8 cellular contexts compared by ENCODE assay signal in genomic region chr17:54899721-54900456, GRCh38. TPM values are rescaled to one million over a fixed set of nuclear protein-coding genes. Genes with fewer than 3 reads are reported as not detected.
A peak's percentile ranks its signal among the peaks of the same experiment; 100 is the strongest.
DNase-seq lines count a peak whose midpoint lies in the region; ATAC-seq and TF ChIP-seq lines count a peak whose summit lies in the region.

No MANE protein-coding gene starts in this region.

- TF ChIP-seq CTCF in heart right ventricle (IDR thresholded peaks at IDR 0.05), result no peak

- 9 to 11% methylated on average over 18 of the region's 18 CpGs for WGBS in heart right ventricle, 2 donors

- H3K36me3 ChIP-seq in heart right ventricle (no peaks in the 10 kb centered on the region), endocrine pancreas (ENCODE audit: control insufficient read depth, insufficient read depth, low read length) (no peaks in the 10 kb centered on the region), rectal smooth muscle tissue (ENCODE audit: control insufficient read depth, insufficient read depth, low read length) (no peaks in the 10 kb centered on the region)

- no peak for ATAC-seq in heart right ventricle
- no peak for ATAC-seq in esophagus mucosa
- no peak for ATAC-seq in GM19328 (IDR thresholded peaks at IDR 0.05; ENCODE audit: unreplicated experiment)

- intact Hi-C loops in heart right ventricle (cut with DNase I), result no loop called here
- intact Hi-C loops in cardiac septum (cut with DNase I), result no loop called here

- H3K4me3 ChIP-seq in heart right ventricle (peak overlapping the region; percentile 45 to 67 (median 60)), endocrine pancreas (ENCODE audit: control insufficient read depth, insufficient read depth, low read length) (peak overlapping the region; percentile 67), rectal smooth muscle tissue (ENCODE audit: low read length) (peak overlapping the region; percentile 88)

- no peaks in the 10 kb centered on the region for H3K9me3 ChIP-seq in heart right ventricle
- H3K9me3 ChIP-seq in endocrine pancreas (ENCODE audit: control insufficient read depth, low read length), result no peaks in the 10 kb centered on the region

- H3K27ac ChIP-seq in heart right ventricle (peak overlapping the region in 1 of 10 donors; percentile 31), rectal smooth muscle tissue (ENCODE audit: low read depth, low read length) (no peak overlapping the region)

- H3K27me3 ChIP-seq in heart right ventricle (peaks cover 0 to 35% (median 4%) of the 10 kb centered on the region in 7 donors), endocrine pancreas (ENCODE audit: control insufficient read depth, insufficient read depth, low read length) (no peaks in the 10 kb centered on the region), rectal smooth muscle tissue (ENCODE audit: control insufficient read depth, insufficient read depth, low read length) (no peaks in the 10 kb centered on the region)

- DNase-seq in heart right ventricle, result no peak
- DNase-seq in cardiac septum (ENCODE audit: low spot score), result no peak
- DNase-seq in NCI-H510A treated with DMSO at 0.1 percent for 48 hours (lab: John Stamatoyannopoulos, UW), result peak; percentile 76
- DNase-seq in mesenteric fat pad (ENCODE audit: low spot score), result no peak

- peaks cover 0 to 16% (median 8%) of the 10 kb centered on the region in 9 donors for H3K4me1 ChIP-seq in heart right ventricle
- H3K4me1 ChIP-seq in endocrine pancreas (ENCODE audit: control insufficient read depth, insufficient read depth, low read length), result peaks cover 23% of the 10 kb centered on the region
- H3K4me1 ChIP-seq in rectal smooth muscle tissue (ENCODE audit: control insufficient read depth, insufficient read depth, low read length), result peaks cover 9% of the 10 kb centered on the region

- peak overlapping the region; percentile 60 for H3K9ac ChIP-seq in endocrine pancreas (ENCODE audit: control insufficient read depth, insufficient read depth, low read length)
- no peak overlapping the region for H3K9ac ChIP-seq in rectal smooth muscle tissue (ENCODE audit: low read length)

RNA-seq across cellular contexts. Expression of gene TOM1L1, which starts 0.8 kb away (rescaled TPM):
- 10 to 100 TPM in 5 of 10 donors, 1 to 10 TPM in 5; 8.7 to 14.4 (median 10.0) TPM for total RNA-seq in heart right ventricle
- polyA plus RNA-seq in heart right ventricle, result 1 to 10 TPM; 5.0 to 7.4 TPM
- total RNA-seq in cardiac septum, result 9.6 TPM
- 34.6 TPM for total RNA-seq in esophagus mucosa
- 16.4 TPM for total RNA-seq in mesenteric fat pad
